Comparison of ENCODE assay signal across 14 cellular contexts in genomic region chr3:72483554-72484104, GRCh38. TPM values are rescaled to one million over a fixed set of nuclear protein-coding genes. Genes with fewer than 3 reads are reported as not detected.
A peak's percentile ranks its signal among the peaks of the same experiment; 100 is the strongest.
DNase-seq lines count a peak whose midpoint lies in the region; ATAC-seq and TF ChIP-seq lines count a peak whose summit lies in the region.
"Had no signal": no experiment of that assay in that cellular context is flagged by ENCODE, and none has a peak within 500 bp of the region (broad histone marks: within the 10 kb centered on the region; RNA-seq: fewer than 3 reads in every experiment).

No MANE protein-coding gene starts in this region.

- H3K9me3 Mint-ChIP-seq in activated CD4-positive, alpha-beta T cell treated with anti-CD3 and anti-CD28 coated beads, Interleukin-2, amount 10 ng/mL, durations not matched to agents 7 days and 5 days = peaks cover 8% of the 10 kb centered on the region
- H3K9me3 Mint-ChIP-seq: neural crest cell had no signal

- H3K27ac ChIP-seq in PC-9 = peak overlapping the region; percentile 24; the same call in 1 of the 2 replicates
- no peak overlapping the region for H3K27ac ChIP-seq in coronary artery
- peak overlapping the region; percentile 75 to 83 (median 79) for H3K27ac ChIP-seq in gastrocnemius medialis

- intact Hi-C loops in PC-9 (cut with micrococcal nuclease; ENCODE audit: unreplicated experiment) (loop anchor here (1.0 to 10.0 kb wide), 4 partner anchors 111 to 339 kb away; no protein-coding TSS in a partner anchor), gastrocnemius medialis (cut with DNase I; ENCODE audit: low total_unique reads) (loop anchor here (2.0 to 5.0 kb wide), 2 partner anchors 37 to 339 kb away; partner anchors contain the start of gene RYBP)

- no peaks in the 10 kb centered on the region for H3K36me3 Mint-ChIP-seq in activated CD4-positive, alpha-beta T cell treated with anti-CD3 and anti-CD28 coated beads, Interleukin-2, amount 10 ng/mL, durations not matched to agents 7 days and 5 days (ENCODE audit: low read depth)
- H3K36me3 Mint-ChIP-seq: IgD-negative memory B cell, WTC11 had no signal

- ATAC-seq in gastrocnemius medialis (no peak), HG03039 (IDR thresholded peaks at IDR 0.05; ENCODE audit: unreplicated experiment) (no peak)

- H2AFZ ChIP-seq in PC-9 = no peak overlapping the region

- 0 out of 2 replicates have a peak, but pooled peaks cover 10% of the 10 kb centered on the region for H3F3A ChIP-seq in PC-9 (ENCODE audit: insufficient read depth, low read depth)

- H3K4me2 ChIP-seq in PC-9 = peak overlapping the region; percentile 81

- H3K9me2 ChIP-seq in PC-9 (ENCODE audit: insufficient read depth) = no peaks in the 10 kb centered on the region
- H3K9me2 ChIP-seq: SK-N-SH had no signal

- no peak overlapping the region for H3K4me3 Mint-ChIP-seq in activated CD4-positive, alpha-beta T cell treated with anti-CD3 and anti-CD28 coated beads, Interleukin-2, amount 10 ng/mL, durations not matched to agents 7 days and 5 days
- H3K4me3 Mint-ChIP-seq: neural crest cell, WTC11 had no signal

- H4K20me1 ChIP-seq in PC-9 (ENCODE audit: insufficient read depth) = no peaks in the 10 kb centered on the region

- CTCF ChIA-PET in activated CD4-positive, alpha-beta T cell treated with anti-CD3 and anti-CD28 coated beads, Interleukin-2, amount 10 ng/mL, durations not matched to agents 7 days and 5 days (lab: Charles Lee) = interaction anchor here (0.8 to 1.8 kb wide), 2 partner anchors 9 to 23 kb away, joined by 4 to 9 read pairs; no protein-coding TSS in a partner anchor
- CTCF ChIA-PET in PC-9 (lab: Charles Lee) = no interaction called here

- H3K79me2 ChIP-seq in PC-9 (ENCODE audit: low read depth) = no peaks in the 10 kb centered on the region

- in situ Hi-C loops in gastrocnemius medialis (cut with MboI; ENCODE audit: low sequenced_read_pairs in 4 of 4) = no loop called here

- H3K4me1 ChIP-seq in PC-9 (replicated peaks; ENCODE audit: insufficient read depth) (peaks cover 38% of the 10 kb centered on the region), gastrocnemius medialis (peaks cover 12 to 23% of the 10 kb centered on the region in 2 donors)

- H3K4me3 ChIP-seq in PC-9 = no peak overlapping the region; the same call in 1 of the 2 replicates
- peak overlapping the region; percentile 62 for H3K4me3 ChIP-seq in coronary artery
- H3K4me3 ChIP-seq in gastrocnemius medialis = peak overlapping the region in 2 of 4 donors; percentile 23 to 45

- no peaks in the 10 kb centered on the region for H3K9me3 ChIP-seq in PC-9 (ENCODE audit: insufficient read depth, low read depth)
- no peaks in the 10 kb centered on the region for H3K9me3 ChIP-seq in gastrocnemius medialis
- H3K9me3 ChIP-seq: SK-N-SH, vagina had no signal

- peaks cover 35% of the 10 kb centered on the region for H3K4me1 Mint-ChIP-seq in activated CD4-positive, alpha-beta T cell treated with anti-CD3 and anti-CD28 coated beads, Interleukin-2, amount 10 ng/mL, durations not matched to agents 7 days and 5 days

- no peak for TF ChIP-seq CTCF in PC-9 (conservative IDR thresholded peaks at IDR 0.05)
- no peak for TF ChIP-seq CTCF in coronary artery (IDR thresholded peaks at IDR 0.05)
- no peak for TF ChIP-seq CTCF in gastrocnemius medialis (IDR thresholded peaks at IDR 0.05 in 4 of 5, conservative IDR thresholded peaks at IDR 0.05 in 1 of 5)

- H3K36me3 ChIP-seq in PC-9 (ENCODE audit: low read depth) (no peaks in the 10 kb centered on the region), gastrocnemius medialis (no peaks in the 10 kb centered on the region)
- H3K36me3 ChIP-seq: vagina had no signal

- POLR2A ChIA-PET in activated CD4-positive, alpha-beta T cell treated with anti-CD3 and anti-CD28 coated beads, Interleukin-2, amount 10 ng/mL, durations not matched to agents 7 days and 5 days (lab: Charles Lee) = no interaction called here
- POLR2A ChIA-PET in PC-9 (lab: Charles Lee; ENCODE audit: unreplicated experiment) = no interaction called here

- TF ChIP-seq POLR2A in gastrocnemius medialis (IDR thresholded peaks at IDR 0.05) = no peak

- BruUV-seq in PC-9 (replicated peaks; lab: Mats Ljungman, UMichigan) = no TSS peak

- peak overlapping the region; percentile 82 for H3K27ac Mint-ChIP-seq in activated CD4-positive, alpha-beta T cell treated with anti-CD3 and anti-CD28 coated beads, Interleukin-2, amount 10 ng/mL, durations not matched to agents 7 days and 5 days
- H3K27ac Mint-ChIP-seq: IgD-negative memory B cell, WTC11 had no signal

- DNase-seq in activated CD4-positive, alpha-beta T cell treated with anti-CD3 and anti-CD28 coated beads, Interleukin-2, amount 10 ng/mL, durations not matched to agents 7 days and 5 days = no peak
- no peak for DNase-seq in activated CD4-positive, alpha-beta T cell treated with anti-CD3 and anti-CD28 coated beads, Interleukin-2, amount 50 U/mL, for 48 hours
- DNase-seq in PC-9 = no peak
- DNase-seq in coronary artery (ENCODE audit: low spot score) = no peak
- DNase-seq in gastrocnemius medialis = no peak
- no peak for DNase-seq in NCI-H82 treated with DMSO at 0.1 percent for 48 hours (lab: John Stamatoyannopoulos, UW; ENCODE audit: unreplicated experiment)
- DNase-seq in NCI-H1417 treated with DMSO at 0.1 percent for 48 hours (lab: John Stamatoyannopoulos, UW) = no peak
- DNase-seq: NCI-H1105 treated with DMSO at 0.1 percent for 48 hours, SK-N-SH had no signal

- no peaks in the 10 kb centered on the region for H3K27me3 Mint-ChIP-seq in activated CD4-positive, alpha-beta T cell treated with anti-CD3 and anti-CD28 coated beads, Interleukin-2, amount 10 ng/mL, durations not matched to agents 7 days and 5 days

- H3K27me3 ChIP-seq in PC-9 (ENCODE audit: insufficient read depth, low read depth) = no peaks in the 10 kb centered on the region
- no peaks in the 10 kb centered on the region for H3K27me3 ChIP-seq in gastrocnemius medialis
- H3K27me3 ChIP-seq: vagina had no signal

RNA-seq across cellular contexts. Expression of gene RYBP, which starts 37.2 kb away (rescaled TPM):
- total RNA-seq in activated CD4-positive, alpha-beta T cell treated with anti-CD3 and anti-CD28 coated beads, Interleukin-2, amount 10 ng/mL, durations not matched to agents 7 days and 5 days = 10 to 100 TPM; 11.4 to 12.4 TPM
- 7.4 and 10.5 TPM in 2 replicates for total RNA-seq in PC-9 (2021)
- 1 to 10 TPM; 2.8 to 3.4 (median 3.3) TPM for total RNA-seq in gastrocnemius medialis

Comparison
In these comparisons a context has a peak if more than half of its experiments do, and no peak if none do; other contexts are left out.
1. H3K27ac ChIP-seq: peak in PC-9 (single experiment) and gastrocnemius medialis (4 of 4); none in coronary artery (0 of 2).